1 cellular context compared by ENCODE assay signal in genomic region chr20:36235892-36236785, GRCh38.
TF ChIP-seq lines count a peak whose summit lies in the region.

Gene AAR2, plus strand, starts transcription at chr20:36236478. Its CDS starts 3,391 bp downstream, at chr20:36239869.

TF ChIP-seq in K562, 482 proteins besides CTCF, POLR2A, EP300 and RAD21 (continued from another document and continues in another):
- TF ChIP-seq ZNF395 (CRISPR knock-in tag; IDR thresholded peaks at IDR 0.05) (0 out of 2 replicates have a peak, but pooled peaks have one; percentile 46), HMG20B (CRISPR knock-in tag; IDR thresholded peaks at IDR 0.05) (no peak), ZNF311 (CRISPR knock-in tag; IDR thresholded peaks at IDR 0.05) (no peak), NFXL1 (CRISPR knock-in tag; IDR thresholded peaks at IDR 0.05) (no peak), CHD2 (IDR thresholded peaks at IDR 0.05; ENCODE audit: low read depth, low read length) (no peak), ZNF121 (CRISPR knock-in tag; conservative IDR thresholded peaks at IDR 0.05) (no peak), RFX1 (IDR thresholded peaks at IDR 0.05) (peak; percentile 39), ZNF609 (CRISPR knock-in tag; IDR thresholded peaks at IDR 0.05; ENCODE audit: borderline replicate concordance) (no peak), CHD4 (IDR thresholded peaks at IDR 0.05; ENCODE audit: insufficient read depth, insufficient replicate concordance, low read depth, low read length, poor library complexity, severe bottlenecking) (no peak), AFF4 (CRISPR knock-in tag; IDR thresholded peaks at IDR 0.05) (peak; percentile 55; the same call in 1 of the 2 replicates), ZNF507 (tag; conservative IDR thresholded peaks at IDR 0.05) (no peak), L3MBTL2 (IDR thresholded peaks at IDR 0.05) (peak; percentile 8), MYBL2 (IDR thresholded peaks at IDR 0.05; ENCODE audit: low read depth) (no peak), MYBL2 (CRISPR knock-in tag; IDR thresholded peaks at IDR 0.05; ENCODE audit: borderline replicate concordance) (no peak), ZNF584 (CRISPR knock-in tag; IDR thresholded peaks at IDR 0.05; ENCODE audit: low read depth) (no peak), ZKSCAN3 (CRISPR knock-in tag; IDR thresholded peaks at IDR 0.05) (no peak), XRCC5 (IDR thresholded peaks at IDR 0.05; ENCODE audit: low read depth, low read length) (peak; percentile 99), EHMT2 (IDR thresholded peaks at IDR 0.05) (peak; percentile 96), ADNP (tag; IDR thresholded peaks at IDR 0.05) (no peak)
- TF ChIP-seq, protein P1, sequence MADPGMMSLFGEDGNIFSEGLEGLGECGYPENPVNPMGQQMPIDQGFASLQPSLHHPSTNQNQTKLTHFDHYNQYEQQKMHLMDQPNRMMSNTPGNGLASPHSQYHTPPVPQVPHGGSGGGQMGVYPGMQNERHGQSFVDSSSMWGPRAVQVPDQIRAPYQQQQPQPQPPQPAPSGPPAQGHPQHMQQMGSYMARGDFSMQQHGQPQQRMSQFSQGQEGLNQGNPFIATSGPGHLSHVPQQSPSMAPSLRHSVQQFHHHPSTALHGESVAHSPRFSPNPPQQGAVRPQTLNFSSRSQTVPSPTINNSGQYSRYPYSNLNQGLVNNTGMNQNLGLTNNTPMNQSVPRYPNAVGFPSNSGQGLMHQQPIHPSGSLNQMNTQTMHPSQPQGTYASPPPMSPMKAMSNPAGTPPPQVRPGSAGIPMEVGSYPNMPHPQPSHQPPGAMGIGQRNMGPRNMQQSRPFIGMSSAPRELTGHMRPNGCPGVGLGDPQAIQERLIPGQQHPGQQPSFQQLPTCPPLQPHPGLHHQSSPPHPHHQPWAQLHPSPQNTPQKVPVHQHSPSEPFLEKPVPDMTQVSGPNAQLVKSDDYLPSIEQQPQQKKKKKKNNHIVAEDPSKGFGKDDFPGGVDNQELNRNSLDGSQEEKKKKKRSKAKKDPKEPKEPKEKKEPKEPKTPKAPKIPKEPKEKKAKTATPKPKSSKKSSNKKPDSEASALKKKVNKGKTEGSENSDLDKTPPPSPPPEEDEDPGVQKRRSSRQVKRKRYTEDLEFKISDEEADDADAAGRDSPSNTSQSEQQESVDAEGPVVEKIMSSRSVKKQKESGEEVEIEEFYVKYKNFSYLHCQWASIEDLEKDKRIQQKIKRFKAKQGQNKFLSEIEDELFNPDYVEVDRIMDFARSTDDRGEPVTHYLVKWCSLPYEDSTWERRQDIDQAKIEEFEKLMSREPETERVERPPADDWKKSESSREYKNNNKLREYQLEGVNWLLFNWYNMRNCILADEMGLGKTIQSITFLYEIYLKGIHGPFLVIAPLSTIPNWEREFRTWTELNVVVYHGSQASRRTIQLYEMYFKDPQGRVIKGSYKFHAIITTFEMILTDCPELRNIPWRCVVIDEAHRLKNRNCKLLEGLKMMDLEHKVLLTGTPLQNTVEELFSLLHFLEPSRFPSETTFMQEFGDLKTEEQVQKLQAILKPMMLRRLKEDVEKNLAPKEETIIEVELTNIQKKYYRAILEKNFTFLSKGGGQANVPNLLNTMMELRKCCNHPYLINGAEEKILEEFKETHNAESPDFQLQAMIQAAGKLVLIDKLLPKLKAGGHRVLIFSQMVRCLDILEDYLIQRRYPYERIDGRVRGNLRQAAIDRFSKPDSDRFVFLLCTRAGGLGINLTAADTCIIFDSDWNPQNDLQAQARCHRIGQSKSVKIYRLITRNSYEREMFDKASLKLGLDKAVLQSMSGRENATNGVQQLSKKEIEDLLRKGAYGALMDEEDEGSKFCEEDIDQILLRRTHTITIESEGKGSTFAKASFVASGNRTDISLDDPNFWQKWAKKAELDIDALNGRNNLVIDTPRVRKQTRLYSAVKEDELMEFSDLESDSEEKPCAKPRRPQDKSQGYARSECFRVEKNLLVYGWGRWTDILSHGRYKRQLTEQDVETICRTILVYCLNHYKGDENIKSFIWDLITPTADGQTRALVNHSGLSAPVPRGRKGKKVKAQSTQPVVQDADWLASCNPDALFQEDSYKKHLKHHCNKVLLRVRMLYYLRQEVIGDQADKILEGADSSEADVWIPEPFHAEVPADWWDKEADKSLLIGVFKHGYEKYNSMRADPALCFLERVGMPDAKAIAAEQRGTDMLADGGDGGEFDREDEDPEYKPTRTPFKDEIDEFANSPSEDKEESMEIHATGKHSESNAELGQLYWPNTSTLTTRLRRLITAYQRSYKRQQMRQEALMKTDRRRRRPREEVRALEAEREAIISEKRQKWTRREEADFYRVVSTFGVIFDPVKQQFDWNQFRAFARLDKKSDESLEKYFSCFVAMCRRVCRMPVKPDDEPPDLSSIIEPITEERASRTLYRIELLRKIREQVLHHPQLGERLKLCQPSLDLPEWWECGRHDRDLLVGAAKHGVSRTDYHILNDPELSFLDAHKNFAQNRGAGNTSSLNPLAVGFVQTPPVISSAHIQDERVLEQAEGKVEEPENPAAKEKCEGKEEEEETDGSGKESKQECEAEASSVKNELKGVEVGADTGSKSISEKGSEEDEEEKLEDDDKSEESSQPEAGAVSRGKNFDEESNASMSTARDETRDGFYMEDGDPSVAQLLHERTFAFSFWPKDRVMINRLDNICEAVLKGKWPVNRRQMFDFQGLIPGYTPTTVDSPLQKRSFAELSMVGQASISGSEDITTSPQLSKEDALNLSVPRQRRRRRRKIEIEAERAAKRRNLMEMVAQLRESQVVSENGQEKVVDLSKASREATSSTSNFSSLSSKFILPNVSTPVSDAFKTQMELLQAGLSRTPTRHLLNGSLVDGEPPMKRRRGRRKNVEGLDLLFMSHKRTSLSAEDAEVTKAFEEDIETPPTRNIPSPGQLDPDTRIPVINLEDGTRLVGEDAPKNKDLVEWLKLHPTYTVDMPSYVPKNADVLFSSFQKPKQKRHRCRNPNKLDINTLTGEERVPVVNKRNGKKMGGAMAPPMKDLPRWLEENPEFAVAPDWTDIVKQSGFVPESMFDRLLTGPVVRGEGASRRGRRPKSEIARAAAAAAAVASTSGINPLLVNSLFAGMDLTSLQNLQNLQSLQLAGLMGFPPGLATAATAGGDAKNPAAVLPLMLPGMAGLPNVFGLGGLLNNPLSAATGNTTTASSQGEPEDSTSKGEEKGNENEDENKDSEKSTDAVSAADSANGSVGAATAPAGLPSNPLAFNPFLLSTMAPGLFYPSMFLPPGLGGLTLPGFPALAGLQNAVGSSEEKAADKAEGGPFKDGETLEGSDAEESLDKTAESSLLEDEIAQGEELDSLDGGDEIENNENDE (IDR thresholded peaks at IDR 0.05; ENCODE audit: low read depth, low read length), result no peak
- TF ChIP-seq, protein P2, sequence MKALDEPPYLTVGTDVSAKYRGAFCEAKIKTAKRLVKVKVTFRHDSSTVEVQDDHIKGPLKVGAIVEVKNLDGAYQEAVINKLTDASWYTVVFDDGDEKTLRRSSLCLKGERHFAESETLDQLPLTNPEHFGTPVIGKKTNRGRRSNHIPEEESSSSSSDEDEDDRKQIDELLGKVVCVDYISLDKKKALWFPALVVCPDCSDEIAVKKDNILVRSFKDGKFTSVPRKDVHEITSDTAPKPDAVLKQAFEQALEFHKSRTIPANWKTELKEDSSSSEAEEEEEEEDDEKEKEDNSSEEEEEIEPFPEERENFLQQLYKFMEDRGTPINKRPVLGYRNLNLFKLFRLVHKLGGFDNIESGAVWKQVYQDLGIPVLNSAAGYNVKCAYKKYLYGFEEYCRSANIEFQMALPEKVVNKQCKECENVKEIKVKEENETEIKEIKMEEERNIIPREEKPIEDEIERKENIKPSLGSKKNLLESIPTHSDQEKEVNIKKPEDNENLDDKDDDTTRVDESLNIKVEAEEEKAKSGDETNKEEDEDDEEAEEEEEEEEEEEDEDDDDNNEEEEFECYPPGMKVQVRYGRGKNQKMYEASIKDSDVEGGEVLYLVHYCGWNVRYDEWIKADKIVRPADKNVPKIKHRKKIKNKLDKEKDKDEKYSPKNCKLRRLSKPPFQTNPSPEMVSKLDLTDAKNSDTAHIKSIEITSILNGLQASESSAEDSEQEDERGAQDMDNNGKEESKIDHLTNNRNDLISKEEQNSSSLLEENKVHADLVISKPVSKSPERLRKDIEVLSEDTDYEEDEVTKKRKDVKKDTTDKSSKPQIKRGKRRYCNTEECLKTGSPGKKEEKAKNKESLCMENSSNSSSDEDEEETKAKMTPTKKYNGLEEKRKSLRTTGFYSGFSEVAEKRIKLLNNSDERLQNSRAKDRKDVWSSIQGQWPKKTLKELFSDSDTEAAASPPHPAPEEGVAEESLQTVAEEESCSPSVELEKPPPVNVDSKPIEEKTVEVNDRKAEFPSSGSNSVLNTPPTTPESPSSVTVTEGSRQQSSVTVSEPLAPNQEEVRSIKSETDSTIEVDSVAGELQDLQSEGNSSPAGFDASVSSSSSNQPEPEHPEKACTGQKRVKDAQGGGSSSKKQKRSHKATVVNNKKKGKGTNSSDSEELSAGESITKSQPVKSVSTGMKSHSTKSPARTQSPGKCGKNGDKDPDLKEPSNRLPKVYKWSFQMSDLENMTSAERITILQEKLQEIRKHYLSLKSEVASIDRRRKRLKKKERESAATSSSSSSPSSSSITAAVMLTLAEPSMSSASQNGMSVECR (CRISPR knock-in tag; IDR thresholded peaks at IDR 0.05), result peak; percentile 78; the same call in 1 of the 2 replicates
